ENCODE assay signal across 26 cellular contexts in the genomic region with DNA sequence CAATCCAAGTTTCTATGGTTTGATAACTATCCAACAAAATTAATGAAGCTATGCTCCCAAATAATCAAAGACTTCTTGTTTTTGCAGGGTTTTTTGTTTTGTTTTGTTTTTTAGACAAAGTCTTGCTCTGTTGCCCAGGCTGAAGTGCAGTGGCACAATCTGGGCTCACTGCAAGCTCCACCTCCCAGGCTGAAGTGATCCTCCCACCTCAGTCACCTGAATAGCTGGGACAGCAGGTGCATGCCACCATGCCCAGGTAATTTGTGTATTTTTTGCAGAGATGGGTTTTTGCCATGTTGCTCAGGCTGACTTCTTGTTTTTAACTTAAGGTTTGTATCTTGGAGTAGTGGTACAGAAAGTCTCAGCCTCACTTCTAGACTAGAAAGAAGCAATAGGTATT. TPM values are rescaled to one million over a fixed set of nuclear protein-coding genes. Genes with fewer than 3 reads are reported as not detected.
A peak's percentile ranks its signal among the peaks of the same experiment; 100 is the strongest.
DNase-seq lines count a peak whose midpoint lies in the region; ATAC-seq, FAIRE-seq and TF ChIP-seq lines count a peak whose summit lies in the region.
"Had no signal": no experiment of that assay in that cellular context is flagged by ENCODE, and none has a peak within 500 bp of the region (broad histone marks: within the 10 kb centered on the region; RNA-seq: fewer than 3 reads in every experiment).

No MANE protein-coding gene starts in this region.

- no peaks in the 10 kb centered on the region for H3K9me3 Mint-ChIP-seq in natural killer cell treated with Interleukin-12 subunit alpha and Interleukin-12 subunit beta and Interleukin-15 and Interleukin-18, amount 100 ng/mL, for 72 hours
- H3K9me3 Mint-ChIP-seq: CD14-positive monocyte; CD4-positive, alpha-beta T cell; CD8-positive, alpha-beta memory T cell had no signal

- TF ChIP-seq POLR2A in body of pancreas (IDR thresholded peaks at IDR 0.05), result no peak
- no peak for TF ChIP-seq POLR2A in HepG2 (IDR thresholded peaks at IDR 0.05; ENCODE audit: insufficient read depth in 1 of 2, low read depth in 2 of 2, low read length in 2 of 2)

- no peak overlapping the region for H3K4me3 Mint-ChIP-seq in natural killer cell treated with Interleukin-12 subunit alpha and Interleukin-12 subunit beta and Interleukin-15 and Interleukin-18, amount 100 ng/mL, for 72 hours
- H3K4me3 Mint-ChIP-seq: CD14-positive monocyte; CD4-positive, alpha-beta T cell; CD8-positive, alpha-beta memory T cell had no signal

- TF ChIP-seq CTCF in body of pancreas (IDR thresholded peaks at IDR 0.05), result no peak
- TF ChIP-seq CTCF in HepG2 (CRISPR knock-in tag; IDR thresholded peaks at IDR 0.05), result no peak

- in situ Hi-C loops in HepG2 (cut with HindIII; ENCODE audit: extremely low pct_ligation_motif_present, low pct_unique_long_range_greater_than_20kb), result no loop called here

- POLR2A ChIA-PET in HepG2 (lab: Yijun Ruan, JAX), result interaction anchor here (1.9 kb wide), 1 partner anchor 13 kb away, joined by 10 read pairs; a partner anchor contains a TSS

- H3K9ac ChIP-seq in HepG2 (ENCODE audit: insufficient read depth, low read depth, low read length), result no peak overlapping the region
- H3K9ac ChIP-seq: BLaER1 treated with 17β-estradiol and CSF1 and Interleukin-3, amounts not matched to agents 10 nM and 100 nM; GM23248 had no signal

- H3K36me3 ChIP-seq in body of pancreas (replicated peaks in 1 of 2; ENCODE audit: insufficient read depth in 1 of 2, low read depth in 2 of 2), result no peaks in the 10 kb centered on the region
- no peaks in the 10 kb centered on the region for H3K36me3 ChIP-seq in HepG2 (replicated peaks in 1 of 2; ENCODE audit: control insufficient read depth in 1 of 2, insufficient read depth in 2 of 2, low read length in 2 of 2)
- H3K36me3 ChIP-seq: BE2C; BLaER1 treated with 17β-estradiol and CSF1 and Interleukin-3, amounts not matched to agents 10 nM and 100 nM had no signal

- H3K27me3 ChIP-seq in body of pancreas (no peaks in the 10 kb centered on the region), HepG2 (ENCODE audit: control insufficient read depth in 1 of 2, insufficient read depth in 2 of 2, low read length in 2 of 2) (no peaks in the 10 kb centered on the region; a peak in 1 of 5 replicates)

- CTCF ChIA-PET in HepG2 (lab: Yijun Ruan, JAX; ENCODE audit: low intra/inter-chr PET ratio, low total read pairs), result no interaction called here

- TF ChIP-seq EP300 in HepG2 (IDR thresholded peaks at IDR 0.05; ENCODE audit: low read depth in 2 of 2, low read length in 2 of 2) (no peak), HepG2 (CRISPR knock-in tag; IDR thresholded peaks at IDR 0.05; ENCODE audit: borderline replicate concordance) (no peak)

- no peak overlapping the region for H3K4me2 ChIP-seq in HepG2 (ENCODE audit: low read depth, low read length)

- no peak for FAIRE-seq in HepG2 (lab: Jason Lieb, UNC)
- FAIRE-seq: A204.1, D721Med, GM12878, GM19239, H1 had no signal

- ATAC-seq in body of pancreas (peak; percentile 30), HepG2 (no peak)
- ATAC-seq in natural killer cell treated with Interleukin-12 subunit alpha and Interleukin-12 subunit beta and Interleukin-15 and Interleukin-18, amount 100 ng/mL, for 72 hours, result no peak
- ATAC-seq: GM12878 had no signal

- no peaks in the 10 kb centered on the region for H4K20me1 ChIP-seq in HepG2 (ENCODE audit: insufficient read depth, low read length)
- H4K20me1 ChIP-seq: BLaER1 treated with 17β-estradiol and CSF1 and Interleukin-3, amounts not matched to agents 10 nM and 100 nM had no signal

- peak overlapping the region in 3 of 4 donors; percentile 35 to 94 (median 70) for H3K27ac ChIP-seq in body of pancreas
- peak overlapping the region; percentile 24 for H3K27ac ChIP-seq in HepG2 (ENCODE audit: extremely low read length, insufficient read depth, low read length)
- peak overlapping the region; percentile 40 for H3K27ac ChIP-seq in substantia nigra (ENCODE audit: low read depth, low read length, poor library complexity, severe bottlenecking)
- H3K27ac ChIP-seq: 22Rv1; BLaER1 treated with 17β-estradiol and CSF1 and Interleukin-3, amounts not matched to agents 10 nM and 100 nM; GM23248 had no signal

- H2AFZ ChIP-seq in HepG2 (ENCODE audit: low read length), result no peak overlapping the region
- H2AFZ ChIP-seq: GM23248 had no signal

- intact Hi-C loops in body of pancreas (cut with DNase I) (no loop called here), HepG2 (cut with micrococcal nuclease; ENCODE audit: unreplicated experiment) (no loop called here)

- H3K27ac Mint-ChIP-seq in natural killer cell treated with Interleukin-12 subunit alpha and Interleukin-12 subunit beta and Interleukin-15 and Interleukin-18, amount 100 ng/mL, for 72 hours, result no peak overlapping the region
- H3K27ac Mint-ChIP-seq: CD14-positive monocyte; CD4-positive, alpha-beta T cell had no signal

- TF ChIP-seq RAD21 in HepG2 (CRISPR knock-in tag; IDR thresholded peaks at IDR 0.05), result no peak

- DNase-seq in body of pancreas (peak in 3 of 4 donors; percentile 41 to 61 (median 47)), HepG2 (ENCODE audit: low spot score) (no peak), medulla oblongata (ENCODE audit: extremely low spot score) (peak; percentile 11), substantia nigra (lab: John Stamatoyannopoulos, UW) (no peak), NCI-H2227 (lab: John Stamatoyannopoulos, UW; ENCODE audit: unreplicated experiment) (no peak), NCI-H748 (lab: John Stamatoyannopoulos, UW; ENCODE audit: unreplicated experiment) (no peak), hypothalamus (lab: John Stamatoyannopoulos, UW) (no peak)
- DNase-seq in natural killer cell treated with Interleukin-12 subunit alpha and Interleukin-12 subunit beta and Interleukin-15 and Interleukin-18, amount 100 ng/mL, for 72 hours (ENCODE audit: low spot score), result no peak
- DNase-seq: BE2C; CD4-positive, alpha-beta T cell; CD8-positive, alpha-beta memory T cell; DMS 273 treated with DMSO at 0.1 percent for 48 hours; DMS79; EL; GDM1; H7; HCEC 1CT had no signal

- peaks cover 5% of the 10 kb centered on the region in 2 donors for H3K4me1 Mint-ChIP-seq in natural killer cell treated with Interleukin-12 subunit alpha and Interleukin-12 subunit beta and Interleukin-15 and Interleukin-18, amount 100 ng/mL, for 72 hours (ENCODE audit: low read depth in 2 of 2)
- H3K4me1 Mint-ChIP-seq: CD8-positive, alpha-beta memory T cell had no signal

- H3K9me3 ChIP-seq in body of pancreas (no peaks in the 10 kb centered on the region), HepG2 (ENCODE audit: low read length) (no peaks in the 10 kb centered on the region)
- H3K9me3 ChIP-seq: BE2C; BLaER1 treated with 17β-estradiol and CSF1 and Interleukin-3, amounts not matched to agents 10 nM and 100 nM had no signal

- H3K79me2 ChIP-seq in HepG2 (ENCODE audit: insufficient read depth, low read length), result peaks cover 24% of the 10 kb centered on the region

- H3K4me3 ChIP-seq in body of pancreas (no peak overlapping the region), HepG2 (replicated peaks in 1 of 3; ENCODE audit: insufficient read depth in 1 of 3, low read depth in 2 of 3, low read length in 3 of 3) (no peak overlapping the region)
- H3K4me3 ChIP-seq: BLaER1 treated with 17β-estradiol and CSF1 and Interleukin-3, amounts not matched to agents 10 nM and 100 nM; GM12878; GM23248 had no signal

- H3K4me1 ChIP-seq in body of pancreas (peaks cover 97% of the 10 kb centered on the region), HepG2 (ENCODE audit: insufficient read depth, low read length) (peaks cover 100% of the 10 kb centered on the region)
- H3K4me1 ChIP-seq: BE2C had no signal

- BruUV-seq in HepG2 (replicated peaks; lab: Mats Ljungman, UMichigan), result no TSS peak

- peaks cover 33 to 36% of the 10 kb centered on the region in 2 donors for H3K27me3 Mint-ChIP-seq in natural killer cell treated with Interleukin-12 subunit alpha and Interleukin-12 subunit beta and Interleukin-15 and Interleukin-18, amount 100 ng/mL, for 72 hours
- H3K27me3 Mint-ChIP-seq: CD4-positive, alpha-beta T cell had no signal

- H3K36me3 Mint-ChIP-seq in natural killer cell treated with Interleukin-12 subunit alpha and Interleukin-12 subunit beta and Interleukin-15 and Interleukin-18, amount 100 ng/mL, for 72 hours, result no peaks in the 10 kb centered on the region
- H3K36me3 Mint-ChIP-seq: CD14-positive monocyte; CD8-positive, alpha-beta memory T cell had no signal

RNA-seq across cellular contexts. Expression of a gene that starts 11.0 kb away (rescaled TPM):
- total RNA-seq in body of pancreas, result 1,000 to 10,000 TPM; 1,064 to 1,447 TPM
- 1.5 and 2.1 TPM in 2 replicates for total RNA-seq in HepG2 (2016; rRNA removed; fragmentation: Illumina TruSeq; extraction: Trizol)
- total RNA-seq in HepG2 (2016; cell fraction: cytosol; rRNA removed; fragmentation: Illumina TruSeq; extraction: Trizol; ENCODE audit: low read depth), result 1.2 and 1.7 TPM in 2 replicates
- 1.5 and 2.6 TPM in 2 replicates for total RNA-seq in HepG2 (2016; cell fraction: insoluble cytoplasmic fraction; rRNA removed; fragmentation: Illumina TruSeq; extraction: Trizol)
- total RNA-seq in HepG2 (2016; cell fraction: membrane; rRNA removed; fragmentation: Illumina TruSeq; extraction: Trizol), result 1.6 and 1.7 TPM in 2 replicates
- total RNA-seq in HepG2 (2016; cell fraction: nucleus; rRNA removed; fragmentation: Illumina TruSeq; extraction: Trizol), result 4.0 and 4.1 TPM in 2 replicates
- polyA plus RNA-seq in HepG2 (2011; rRNA removed), result 13.9 and 16.8 TPM in 2 replicates
- 7.0 and 7.3 TPM in 2 replicates for polyA plus RNA-seq in HepG2 (2011; cell fraction: cytosol; rRNA removed)
- 22.1 and 26.0 TPM in 2 replicates for polyA plus RNA-seq in HepG2 (2011; cell fraction: nucleus; rRNA removed)
- polyA plus RNA-seq in HepG2 (2012), result 16.6 and 32.5 TPM in 2 replicates
- polyA plus RNA-seq in HepG2 (2016; cell fraction: cytosol; fragmentation: Illumina TruSeq; extraction: Trizol; ENCODE audit: low read depth), result 0.26 and 0.46 TPM in 2 replicates
- 0.97 TPM in 2 replicates for polyA plus RNA-seq in HepG2 (2016; cell fraction: insoluble cytoplasmic fraction; fragmentation: Illumina TruSeq; extraction: Trizol; ENCODE audit: low read depth)
- 0.28 and 0.72 TPM in 2 replicates for polyA plus RNA-seq in HepG2 (2016; cell fraction: membrane; fragmentation: Illumina TruSeq; extraction: Trizol; ENCODE audit: low read depth)
- 2.4 and 3.2 TPM in 2 replicates for polyA plus RNA-seq in HepG2 (2016; cell fraction: nucleus; fragmentation: Illumina TruSeq; extraction: Trizol; ENCODE audit: insufficient read depth, low read depth)
- 0.58 and 11.2 TPM in 2 replicates for polyA minus RNA-seq in HepG2 (2011; rRNA and poly(A)+ RNA removed; ENCODE audit: low replicate concordance)
- 5.3 and 6.4 TPM in 2 replicates for polyA minus RNA-seq in HepG2 (2011; cell fraction: cytosol; rRNA and poly(A)+ RNA removed)
- 40.2 and 42.5 TPM in 2 replicates for polyA minus RNA-seq in HepG2 (2011; cell fraction: nucleus; rRNA and poly(A)+ RNA removed)
- total RNA-seq in natural killer cell treated with Interleukin-12 subunit alpha and Interleukin-12 subunit beta and Interleukin-15 and Interleukin-18, amount 100 ng/mL, for 72 hours, result 1 to 10 TPM; 1.4 to 1.6 TPM
- total RNA-seq: GM23248 had no signal
- polyA plus RNA-seq: GM23248 had no signal

Comparison
In these comparisons a context has a peak if more than half of its experiments do, and no peak if none do; other contexts are left out.
1. DNase-seq: peak in body of pancreas (3 of 4) and medulla oblongata (single experiment); none in HepG2 (single experiment), substantia nigra (0 of 49), NCI-H2227 (single experiment), NCI-H748 (single experiment), hypothalamus (0 of 51) and natural killer cell treated with Interleukin-12 subunit alpha and Interleukin-12 subunit beta and Interleukin-15 and Interleukin-18, amount 100 ng/mL, for 72 hours (single experiment).
2. RNA of a gene that starts 11.0 kb away (total RNA-seq): 1,064 to 1,447 TPM in body of pancreas; 1.2 to 4.1 TPM in HepG2 and 1.4 to 1.6 TPM in natural killer cell treated with Interleukin-12 subunit alpha and Interleukin-12 subunit beta and Interleukin-15 and Interleukin-18, amount 100 ng/mL, for 72 hours; every median in the first group is over 100 times any median in the second.
3. Peak in every context shown above with its lines, with median percentiles within 50 percentile points of each other: H3K27ac ChIP-seq.